In genomic region chr11:114166897-114167323, GRCh38 we compare ENCODE assay signal across 8 cellular contexts.
A peak's percentile ranks its signal among the peaks of the same experiment; 100 is the strongest.
DNase-seq lines count a peak whose midpoint lies in the region; TF ChIP-seq lines count a peak whose summit lies in the region.

No MANE protein-coding gene starts in this region.

- H3T11ph ChIP-seq in H9 (ENCODE audit: low read length), result no peak overlapping the region

- H3K23ac ChIP-seq in H9 (ENCODE audit: insufficient read length, low read depth, low read length), result no peak overlapping the region

- POLR2A ChIA-PET in RWPE1 (lab: Yijun Ruan, JAX; ENCODE audit: low non-redundant PET), result no interaction called here

- no peak overlapping the region for H3K14ac ChIP-seq in H9 (ENCODE audit: insufficient read depth, low read length)

- H2BK120ac ChIP-seq in H9 (ENCODE audit: low read depth, low read length, poor library complexity, severe bottlenecking), result no peak overlapping the region

- peak; percentile 82 for DNase-seq in Ammon's horn (ENCODE audit: low spot score)
- peak; percentile 77 for DNase-seq in RWPE1 (ENCODE audit: low spot score)
- DNase-seq in dermis blood vessel endothelial cell, result peak; percentile 74
- peak; percentile 91 for DNase-seq in myocyte (ENCODE audit: low read depth)
- no peak for DNase-seq in WERI-Rb-1
- DNase-seq in H9, result no peak
- no peak for DNase-seq in NCI-H526 treated with DMSO at 0.1 percent for 48 hours (lab: John Stamatoyannopoulos, UW)

- no peaks in the 10 kb centered on the region for H4K20me1 ChIP-seq in H9 (ENCODE audit: control insufficient read depth, insufficient read depth, insufficient read length)

- no peak overlapping the region for H3K56ac ChIP-seq in H9 (ENCODE audit: insufficient read length, low read depth, low read length)

- no peak overlapping the region for H2BK5ac ChIP-seq in H9 (ENCODE audit: insufficient read length, low read length)

- H4K8ac ChIP-seq in H9 (replicated peaks; ENCODE audit: insufficient read length, low read depth, low read length), result no peak overlapping the region

- H3K23me2 ChIP-seq in H9 (ENCODE audit: insufficient read length, low read depth, low read length, poor library complexity, severe bottlenecking), result no peaks in the 10 kb centered on the region

- H3K4me3 ChIP-seq in WERI-Rb-1 (ENCODE audit: low read depth, low read length), result no peak overlapping the region

- TF ChIP-seq CTCF in RWPE1 (conservative IDR thresholded peaks at IDR 0.05; ENCODE audit: low read depth), result no peak
- TF ChIP-seq CTCF in WERI-Rb-1 (IDR thresholded peaks at IDR 0.05; ENCODE audit: low read depth, low read length), result no peak
- no peak for TF ChIP-seq CTCF in H9 (conservative IDR thresholded peaks at IDR 0.05)

- CTCF ChIA-PET in RWPE1 (lab: Yijun Ruan, JAX), result interaction anchor here (1.2 kb wide), 1 partner anchor 14 kb away, joined by 3 read pairs; no protein-coding TSS in a partner anchor

- H3K9me3 ChIP-seq in KOPT-K1 (ENCODE audit: insufficient read depth, low read length, poor library complexity, severe bottlenecking), result no peaks in the 10 kb centered on the region
- H3K9me3 ChIP-seq in WERI-Rb-1 (ENCODE audit: severe bottlenecking), result no peaks in the 10 kb centered on the region
- H3K9me3 ChIP-seq in H9 (ENCODE audit: control insufficient read depth, low read depth, low read length), result no peaks in the 10 kb centered on the region

- no peak overlapping the region for H3K4me2 ChIP-seq in H9 (ENCODE audit: insufficient read depth, insufficient read length, low read length)

- H3K18ac ChIP-seq in H9 (ENCODE audit: insufficient read length, low read depth, low read length), result no peak overlapping the region

- H3K36me3 ChIP-seq in KOPT-K1 (ENCODE audit: insufficient read depth, low read length), result no peaks in the 10 kb centered on the region
- no peaks in the 10 kb centered on the region for H3K36me3 ChIP-seq in WERI-Rb-1

- H3K27ac Mint-ChIP-seq in H9, result no peak overlapping the region

- H3K27ac ChIP-seq in KOPT-K1 (ENCODE audit: low read depth, low read length, poor library complexity, severe bottlenecking) (peak overlapping the region; percentile 15), RWPE1 (peak overlapping the region; percentile 100; the same call in 1 of the 2 replicates), WERI-Rb-1 (no peak overlapping the region), H9 (ENCODE audit: insufficient read length, low read depth, low read length) (no peak overlapping the region)

- WGBS in H9 (ENCODE audit: extremely low coverage, insufficient read length, low lambda C conversion rate), result no CpG with 5 or more reads among the region's 3 CpGs

- H3K4me3 Mint-ChIP-seq in H9, result no peak overlapping the region

- peaks cover 10 to 42% of the 10 kb centered on the region in 2 experiments for H3K4me1 Mint-ChIP-seq in H9

- no peaks in the 10 kb centered on the region for H3K9me3 Mint-ChIP-seq in H9

- H3K27me3 Mint-ChIP-seq in H9 (ENCODE audit: low read depth), result peaks cover 14% of the 10 kb centered on the region

- H3K4ac ChIP-seq in H9 (ENCODE audit: low read depth, low read length), result no peak overlapping the region

- H2BK20ac ChIP-seq in H9 (ENCODE audit: low read depth, low read length, poor library complexity, severe bottlenecking), result no peak overlapping the region

- H3K4me1 ChIP-seq in H9 (ENCODE audit: insufficient read depth, low read length), result no peaks in the 10 kb centered on the region

- H4K91ac ChIP-seq in H9 (ENCODE audit: insufficient read length, low read depth, low read length), result no peak overlapping the region

- no peak overlapping the region for H4K5ac ChIP-seq in H9 (ENCODE audit: insufficient read length, low read depth, low read length)

- H3K9ac ChIP-seq in H9 (ENCODE audit: extremely low read depth, insufficient read length, low read length), result no peak overlapping the region

- H2AFZ ChIP-seq in H9 (ENCODE audit: low read length), result no peak overlapping the region

- H3K79me2 ChIP-seq in H9 (ENCODE audit: insufficient read depth, low read length), result no peaks in the 10 kb centered on the region

- H2BK12ac ChIP-seq in H9 (ENCODE audit: insufficient read length, low read depth, low read length), result no peak overlapping the region

- H3K36me3 Mint-ChIP-seq in H9 (ENCODE audit: insufficient read depth in 1 of 3, low read depth in 3 of 3), result no peaks in the 10 kb centered on the region

- H2BK15ac ChIP-seq in H9 (ENCODE audit: low read depth, low read length), result no peak overlapping the region

- no peak overlapping the region for H2AK5ac ChIP-seq in H9 (ENCODE audit: insufficient read length, low read length)

- no peaks in the 10 kb centered on the region for H3K79me1 ChIP-seq in H9 (ENCODE audit: insufficient read depth, low read depth, low read length, poor library complexity, severe bottlenecking)

- no peaks in the 10 kb centered on the region for H3K27me3 ChIP-seq in WERI-Rb-1 (ENCODE audit: insufficient read depth, low read depth, severe bottlenecking)
- no peaks in the 10 kb centered on the region for H3K27me3 ChIP-seq in H9 (ENCODE audit: insufficient read depth, low read length)

Comparison
In these comparisons a context has a peak if more than half of its experiments do, and no peak if none do; other contexts are left out.
1. DNase-seq: peak in Ammon's horn (single experiment), RWPE1 (single experiment), dermis blood vessel endothelial cell (single experiment) and myocyte (single experiment); none in WERI-Rb-1 (single experiment), H9 (single experiment) and NCI-H526 treated with DMSO at 0.1 percent for 48 hours (single experiment).
2. H3K27ac ChIP-seq: peak in KOPT-K1 (single experiment) and RWPE1 (single experiment); none in WERI-Rb-1 (single experiment) and H9 (single experiment).